Comparison of ENCODE assay signal across 19 cellular contexts in genomic region chr19:42569193-42569592, GRCh38. TPM values are rescaled to one million over a fixed set of nuclear protein-coding genes. Genes with fewer than 3 reads are reported as not detected.
DNase-seq lines count a peak whose midpoint lies in the region; ATAC-seq and TF ChIP-seq lines count a peak whose summit lies in the region.
"Had no signal": no experiment of that assay in that cellular context is flagged by ENCODE, and none has a peak within 500 bp of the region (broad histone marks: within the 10 kb centered on the region; RNA-seq: fewer than 3 reads in every experiment).

No MANE protein-coding gene starts in this region.

- no peaks in the 10 kb centered on the region for H3K36me3 Mint-ChIP-seq in stimulated activated memory B cell treated with anti-CD40 and anti-IgM and Interleukin-4, amounts not matched to agents 10 μg/mL and 1 μg/mL and 100 μg/mL, for 72 hours
- H3K36me3 Mint-ChIP-seq in activated T-helper 2 cell treated with anti-CD3 and anti-CD28 coated beads, Interferon-gamma antibody, Interleukin-2, Interleukin-4, amounts not matched to agents 10 μg/mL and 5 μg/mL and 100 μg/mL, durations not matched to agents 14 hours and 24 hours and 36 hours (ENCODE audit: low read depth): no peaks in the 10 kb centered on the region
- H3K36me3 Mint-ChIP-seq: CD8-positive, alpha-beta T cell had no signal

- peak overlapping the region; percentile 1 for H3K27ac Mint-ChIP-seq in stimulated activated memory B cell treated with anti-CD40 and anti-IgM and Interleukin-4, amounts not matched to agents 10 μg/mL and 1 μg/mL and 100 μg/mL, for 72 hours
- H3K27ac Mint-ChIP-seq in activated T-helper 2 cell treated with anti-CD3 and anti-CD28 coated beads, Interferon-gamma antibody, Interleukin-2, Interleukin-4, amounts not matched to agents 10 μg/mL and 5 μg/mL and 100 μg/mL, durations not matched to agents 14 hours and 24 hours and 36 hours: no peak overlapping the region
- H3K27ac Mint-ChIP-seq: CD4-positive, alpha-beta T cell; CD8-positive, alpha-beta T cell had no signal

- H3K4me1 Mint-ChIP-seq in stimulated activated memory B cell treated with anti-CD40 and anti-IgM and Interleukin-4, amounts not matched to agents 10 μg/mL and 1 μg/mL and 100 μg/mL, for 72 hours: peaks cover 19% of the 10 kb centered on the region
- H3K4me1 Mint-ChIP-seq in activated T-helper 2 cell treated with anti-CD3 and anti-CD28 coated beads, Interferon-gamma antibody, Interleukin-2, Interleukin-4, amounts not matched to agents 10 μg/mL and 5 μg/mL and 100 μg/mL, durations not matched to agents 14 hours and 24 hours and 36 hours (ENCODE audit: low read depth): peaks cover 4% of the 10 kb centered on the region

- intact Hi-C loops in cardiac septum (cut with DNase I): no loop called here
- intact Hi-C loops in activated T-helper 2 cell treated with anti-CD3 and anti-CD28 coated beads, Interferon-gamma antibody, Interleukin-2, Interleukin-4, amounts not matched to agents 10 μg/mL and 5 μg/mL and 100 μg/mL, durations not matched to agents 14 hours and 24 hours and 36 hours (cut with micrococcal nuclease): no loop called here

- no peak for ATAC-seq in stimulated activated memory B cell treated with anti-CD40 and anti-IgM and Interleukin-4, amounts not matched to agents 10 μg/mL and 1 μg/mL and 100 μg/mL, for 72 hours
- no peak for ATAC-seq in GM21423 (IDR thresholded peaks at IDR 0.05; ENCODE audit: unreplicated experiment)
- ATAC-seq: CD8-positive, alpha-beta T cell had no signal

- H3K4me1 ChIP-seq in neutrophil (ENCODE audit: control insufficient read depth in 1 of 2, insufficient read depth in 1 of 2, low read depth in 1 of 2, low read length in 1 of 2): peaks cover 96 to 97% of the 10 kb centered on the region in 2 experiments

- H3K27me3 ChIP-seq in HL-60 (ENCODE audit: insufficient read depth, poor library complexity, severe bottlenecking) (no peaks in the 10 kb centered on the region), neutrophil (no peaks in the 10 kb centered on the region)

- no peak overlapping the region for H3K4me3 ChIP-seq in HL-60 (replicated peaks; ENCODE audit: insufficient read depth, low read length)
- no peak overlapping the region for H3K4me3 ChIP-seq in neutrophil (ENCODE audit: low read depth in 1 of 2, low read length in 1 of 2)
- H3K4me3 ChIP-seq: BLaER1 treated with 17β-estradiol and CSF1 and Interleukin-3, amounts not matched to agents 10 nM and 100 nM had no signal

- DNase-seq in HL-60 (ENCODE audit: low read depth in 1 of 2, low spot score in 1 of 2): peak in 1 of 2 experiments; percentile 52
- DNase-seq in mesenteric fat pad (ENCODE audit: low spot score): peak; percentile 11
- no peak for DNase-seq in NCI-H1417 treated with DMSO at 0.1 percent for 48 hours (lab: John Stamatoyannopoulos, UW)
- DNase-seq in cardiac septum (ENCODE audit: low spot score): no peak
- DNase-seq in activated T-helper 2 cell treated with anti-CD3 and anti-CD28 coated beads, Interferon-gamma antibody, Interleukin-2, Interleukin-4, amounts not matched to agents 10 μg/mL and 5 μg/mL and 100 μg/mL, durations not matched to agents 14 hours and 24 hours and 36 hours (ENCODE audit: low spot score): no peak
- DNase-seq: 8988T; ACHN; Caco-2; Calu3; CD4-positive, alpha-beta T cell; CD8-positive, alpha-beta T cell; DMS79 treated with DMSO at 0.1 percent for 48 hours; GF-D8 had no signal

- H3K9me3 ChIP-seq in neutrophil: no peaks in the 10 kb centered on the region
- H3K9me3 ChIP-seq: BLaER1 treated with 17β-estradiol and CSF1 and Interleukin-3, amounts not matched to agents 10 nM and 100 nM; Caco-2 had no signal

- H3K27ac ChIP-seq in HL-60 (replicated peaks) (peak overlapping the region; percentile 96), neutrophil (peak overlapping the region; percentile 69)
- H3K27ac ChIP-seq: BLaER1 treated with 17β-estradiol and CSF1 and Interleukin-3, amounts not matched to agents 10 nM and 100 nM; C4-2B had no signal

- H3K9me3 Mint-ChIP-seq in stimulated activated memory B cell treated with anti-CD40 and anti-IgM and Interleukin-4, amounts not matched to agents 10 μg/mL and 1 μg/mL and 100 μg/mL, for 72 hours: no peaks in the 10 kb centered on the region
- H3K9me3 Mint-ChIP-seq in activated T-helper 2 cell treated with anti-CD3 and anti-CD28 coated beads, Interferon-gamma antibody, Interleukin-2, Interleukin-4, amounts not matched to agents 10 μg/mL and 5 μg/mL and 100 μg/mL, durations not matched to agents 14 hours and 24 hours and 36 hours: no peaks in the 10 kb centered on the region
- H3K9me3 Mint-ChIP-seq: CD4-positive, alpha-beta T cell; CD8-positive, alpha-beta T cell had no signal

- TF ChIP-seq CTCF in HL-60 (IDR thresholded peaks at IDR 0.05; ENCODE audit: insufficient read depth, low read length) (no peak), neutrophil (IDR thresholded peaks at IDR 0.05) (no peak)

- H3K4me3 Mint-ChIP-seq in stimulated activated memory B cell treated with anti-CD40 and anti-IgM and Interleukin-4, amounts not matched to agents 10 μg/mL and 1 μg/mL and 100 μg/mL, for 72 hours: no peak overlapping the region
- no peak overlapping the region for H3K4me3 Mint-ChIP-seq in activated T-helper 2 cell treated with anti-CD3 and anti-CD28 coated beads, Interferon-gamma antibody, Interleukin-2, Interleukin-4, amounts not matched to agents 10 μg/mL and 5 μg/mL and 100 μg/mL, durations not matched to agents 14 hours and 24 hours and 36 hours (ENCODE audit: low read depth)
- H3K4me3 Mint-ChIP-seq: CD4-positive, alpha-beta T cell; CD8-positive, alpha-beta T cell had no signal

- no peaks in the 10 kb centered on the region for H3K36me3 ChIP-seq in neutrophil
- H3K36me3 ChIP-seq: BLaER1 treated with 17β-estradiol and CSF1 and Interleukin-3, amounts not matched to agents 10 nM and 100 nM had no signal

- H3K27me3 Mint-ChIP-seq in stimulated activated memory B cell treated with anti-CD40 and anti-IgM and Interleukin-4, amounts not matched to agents 10 μg/mL and 1 μg/mL and 100 μg/mL, for 72 hours: no peaks in the 10 kb centered on the region
- peaks cover 25% of the 10 kb centered on the region for H3K27me3 Mint-ChIP-seq in activated T-helper 2 cell treated with anti-CD3 and anti-CD28 coated beads, Interferon-gamma antibody, Interleukin-2, Interleukin-4, amounts not matched to agents 10 μg/mL and 5 μg/mL and 100 μg/mL, durations not matched to agents 14 hours and 24 hours and 36 hours (ENCODE audit: low read depth)

RNA-seq across cellular contexts. Expression of gene CEACAM8, which starts 25.5 kb away (rescaled TPM):
- total RNA-seq in mesenteric fat pad (0.13 TPM), cardiac septum (0.35 TPM)
- not detected in 2 replicates for total RNA-seq in activated T-helper 2 cell treated with anti-CD3 and anti-CD28 coated beads, Interferon-gamma antibody, Interleukin-2, Interleukin-4, amounts not matched to agents 10 μg/mL and 5 μg/mL and 100 μg/mL, durations not matched to agents 14 hours and 24 hours and 36 hours
- total RNA-seq: A673; Caco-2; Calu3; CD4-positive, alpha-beta T cell; CD8-positive, alpha-beta T cell had no signal

RNA-seq across cellular contexts. Expression of gene CEACAM1, which starts 40.9 kb away (rescaled TPM):
- total RNA-seq in mesenteric fat pad: 25.6 TPM
- 2.8 TPM for total RNA-seq in cardiac septum
- total RNA-seq in activated T-helper 2 cell treated with anti-CD3 and anti-CD28 coated beads, Interferon-gamma antibody, Interleukin-2, Interleukin-4, amounts not matched to agents 10 μg/mL and 5 μg/mL and 100 μg/mL, durations not matched to agents 14 hours and 24 hours and 36 hours: 7.1 and 8.5 TPM in 2 replicates
